8 cellular contexts compared by ENCODE assay signal in genomic region chr19:40596608-40597328, GRCh38. TPM values are rescaled to one million over a fixed set of nuclear protein-coding genes. Genes with fewer than 3 reads are reported as not detected.
DNase-seq lines count a peak whose midpoint lies in the region; ATAC-seq and TF ChIP-seq lines count a peak whose summit lies in the region.

No MANE protein-coding gene starts in this region.

- WGBS in upper lobe of left lung, 2 donors, result 17 to 28% methylated on average over 13 to 20 of the region's 53 CpGs

- peaks cover 38% of the 10 kb centered on the region for H3K4me1 Mint-ChIP-seq in activated naive CD8-positive, alpha-beta T cell (ENCODE audit: low read depth)

- no peak for TF ChIP-seq EP300 in upper lobe of left lung (IDR thresholded peaks at IDR 0.05)

- no peaks in the 10 kb centered on the region for H3K36me3 Mint-ChIP-seq in activated naive CD8-positive, alpha-beta T cell

- peaks cover 14% of the 10 kb centered on the region for H3K27me3 Mint-ChIP-seq in activated naive CD8-positive, alpha-beta T cell

- ATAC-seq in Right ventricle myocardium inferior (peak; percentile 41), upper lobe of left lung (ENCODE audit: low FRiP score in 2 of 2) (peak in 1 of 2 donors; percentile 64), GM18861 (IDR thresholded peaks at IDR 0.05; ENCODE audit: unreplicated experiment) (no peak), foreskin keratinocyte (no peak)

- H3K9me3 ChIP-seq in iPS-18c (ENCODE audit: control insufficient read depth, insufficient read depth, low read length), result peaks cover 2% of the 10 kb centered on the region
- no peaks in the 10 kb centered on the region for H3K9me3 ChIP-seq in upper lobe of left lung

- H3K27ac Mint-ChIP-seq in activated naive CD8-positive, alpha-beta T cell, result no peak overlapping the region

- H3K27ac ChIP-seq in upper lobe of left lung (no peak overlapping the region), foreskin keratinocyte (no peak overlapping the region)

- DNase-seq in Right ventricle myocardium inferior (ENCODE audit: missing footprints) (peak; percentile 84), cardiac septum (ENCODE audit: low spot score) (no peak), upper lobe of left lung (peak; percentile 59 to 93), foreskin keratinocyte (no peak)
- no peak for DNase-seq in stimulated activated CD4-positive, alpha-beta T cell treated with anti-CD3 and anti-CD28 coated beads, Interleukin-4, amount 100 ng/mL, for 1 hour

- H3K27me3 ChIP-seq in upper lobe of left lung, result peaks cover 0 to 46% (median 21%) of the 10 kb centered on the region in 4 donors
- peaks cover 51% of the 10 kb centered on the region for H3K27me3 ChIP-seq in foreskin keratinocyte

- no peak for TF ChIP-seq CTCF in upper lobe of left lung (IDR thresholded peaks at IDR 0.05)
- TF ChIP-seq CTCF in foreskin keratinocyte (conservative IDR thresholded peaks at IDR 0.05), result no peak

- H3K4me3 Mint-ChIP-seq in activated naive CD8-positive, alpha-beta T cell, result peak overlapping the region; percentile 42

- intact Hi-C loops in Right ventricle myocardium inferior (cut with DNase I) (loop anchor here (2.0 to 5.0 kb wide), 2 partner anchors 20 to 129 kb away; partner anchors contain the start of genes BLVRB, SHKBP1 and SPTBN4), cardiac septum (cut with DNase I) (loop anchor here (5.0 kb wide), 1 partner anchor 459 kb away; no protein-coding TSS in a partner anchor)

- H3K4me1 ChIP-seq in upper lobe of left lung, result peaks cover 45 to 55% (median 50%) of the 10 kb centered on the region in 4 donors
- no peaks in the 10 kb centered on the region for H3K4me1 ChIP-seq in foreskin keratinocyte

- H3K36me3 ChIP-seq in upper lobe of left lung, result no peaks in the 10 kb centered on the region

- H3K4me3 ChIP-seq in iPS-18c (ENCODE audit: insufficient read depth, low read depth, low read length), result peak overlapping the region; percentile 50; the same call in 1 of the 2 replicates
- peak overlapping the region in 3 of 4 donors; percentile 9 to 33 (median 24) for H3K4me3 ChIP-seq in upper lobe of left lung

- no peak for TF ChIP-seq POLR2A in upper lobe of left lung (IDR thresholded peaks at IDR 0.05)

- H3K9me3 Mint-ChIP-seq in activated naive CD8-positive, alpha-beta T cell (ENCODE audit: low read depth), result no peaks in the 10 kb centered on the region

RNA-seq across cellular contexts. Expression of gene LTBP4, which starts 4.4 kb away (rescaled TPM):
- total RNA-seq in Right ventricle myocardium inferior, result 324 TPM
- 216 TPM for total RNA-seq in cardiac septum
- total RNA-seq in upper lobe of left lung, result 100 to 1,000 TPM; 125 to 541 (median 401) TPM
- total RNA-seq in foreskin keratinocyte, result 39.5 and 42.9 TPM in 2 replicates
- 50.6 and 51.1 TPM in 2 replicates for polyA plus RNA-seq in foreskin keratinocyte

RNA-seq across cellular contexts. Expression of gene SHKBP1, which starts 20.1 kb away (rescaled TPM):
- 20.6 TPM for total RNA-seq in Right ventricle myocardium inferior
- 28.6 TPM for total RNA-seq in cardiac septum
- 100 to 1,000 TPM in 2 of 6 donors, 10 to 100 TPM in 4; 60.6 to 232 (median 90.2) TPM for total RNA-seq in upper lobe of left lung
- total RNA-seq in foreskin keratinocyte, result 53.0 and 64.8 TPM in 2 replicates
- polyA plus RNA-seq in foreskin keratinocyte, result 87.0 and 108 TPM in 2 replicates

Comparison
In these comparisons a context has a peak if more than half of its experiments do, and no peak if none do; other contexts are left out.
1. DNase-seq: peak in Right ventricle myocardium inferior (single experiment) and upper lobe of left lung (2 of 2); none in cardiac septum (single experiment), foreskin keratinocyte (0 of 2) and stimulated activated CD4-positive, alpha-beta T cell treated with anti-CD3 and anti-CD28 coated beads, Interleukin-4, amount 100 ng/mL, for 1 hour (single experiment).